17 cellular contexts compared by ENCODE assay signal in the genomic region with DNA sequence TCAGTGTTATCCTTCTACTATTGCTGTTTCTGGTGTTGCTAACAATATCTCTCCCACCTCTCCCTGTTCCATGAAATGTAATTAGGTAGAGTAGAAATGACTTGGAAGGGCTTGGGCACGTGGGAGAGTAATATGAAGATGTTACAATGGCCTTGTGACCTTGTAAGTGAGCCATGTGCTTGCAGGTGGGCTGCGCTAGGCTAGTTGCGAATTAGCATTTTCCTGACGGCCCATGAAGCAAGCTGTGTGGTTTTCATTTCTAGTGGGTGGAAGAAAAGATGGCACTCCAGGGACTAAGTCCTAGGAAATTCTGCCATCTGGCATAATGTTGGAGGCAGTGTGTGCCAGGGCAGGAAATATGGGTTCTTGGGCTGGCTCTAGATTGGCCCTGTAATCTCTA. TPM values are rescaled to one million over a fixed set of nuclear protein-coding genes. Genes with fewer than 3 reads are reported as not detected.
A peak's percentile ranks its signal among the peaks of the same experiment; 100 is the strongest.
DNase-seq lines count a peak whose midpoint lies in the region; ATAC-seq, FAIRE-seq and TF ChIP-seq lines count a peak whose summit lies in the region.
"Had no signal": no experiment of that assay in that cellular context is flagged by ENCODE, and none has a peak within 500 bp of the region (broad histone marks: within the 10 kb centered on the region; RNA-seq: fewer than 3 reads in every experiment).

No MANE protein-coding gene starts in this region.

- TF ChIP-seq CTCF in cardiac muscle cell (IDR thresholded peaks at IDR 0.05; ENCODE audit: low read depth, low read length) (no peak), glutamatergic neuron (IDR thresholded peaks at IDR 0.05; ENCODE audit: partially characterized antibody, unreplicated experiment) (no peak), HepG2 (CRISPR knock-in tag; IDR thresholded peaks at IDR 0.05) (no peak), MM.1S (IDR thresholded peaks at IDR 0.05; ENCODE audit: low read length) (no peak)

- peak overlapping the region; percentile 69 for H3K4me3 Mint-ChIP-seq in glutamatergic neuron (ENCODE audit: unreplicated experiment)
- H3K4me3 Mint-ChIP-seq: T-cell had no signal

- H3K27ac ChIP-seq in cardiac muscle cell: peak overlapping the region; percentile 100
- peak overlapping the region; percentile 7 for H3K27ac ChIP-seq in HUES48 (ENCODE audit: low read depth, low read length)
- peak overlapping the region; percentile 71 for H3K27ac ChIP-seq in stomach smooth muscle (ENCODE audit: low read length)
- no peak overlapping the region for H3K27ac ChIP-seq in HepG2 (ENCODE audit: extremely low read length, insufficient read depth, low read length)
- H3K27ac ChIP-seq in MM.1S (ENCODE audit: low read length): no peak overlapping the region
- H3K27ac ChIP-seq: A549, HL-60, PC-9, SJCRH30 had no signal

- no peaks in the 10 kb centered on the region for H3F3A ChIP-seq in MM.1S (ENCODE audit: insufficient read depth, low read length)

- no peak for TF ChIP-seq RAD21 in HepG2 (CRISPR knock-in tag; IDR thresholded peaks at IDR 0.05)

- H3K9me3 ChIP-seq in cardiac muscle cell (ENCODE audit: low read depth): no peaks in the 10 kb centered on the region
- H3K9me3 ChIP-seq in HUES48 (ENCODE audit: control insufficient read depth, insufficient read depth, low read length): no peaks in the 10 kb centered on the region
- H3K9me3 ChIP-seq in stomach smooth muscle (ENCODE audit: control insufficient read depth in 2 of 2, low read length in 2 of 2): no peaks in the 10 kb centered on the region
- no peaks in the 10 kb centered on the region for H3K9me3 ChIP-seq in HepG2 (ENCODE audit: low read length)
- no peaks in the 10 kb centered on the region for H3K9me3 ChIP-seq in MM.1S (replicated peaks; ENCODE audit: insufficient read depth, low read length)
- H3K9me3 ChIP-seq: A549, SJCRH30 had no signal

- no peak for DNase-seq in cardiac muscle cell (ENCODE audit: low read depth in 1 of 2, low spot score in 1 of 2)
- no peak for DNase-seq in cardiac septum (ENCODE audit: low spot score)
- DNase-seq in glutamatergic neuron: no peak
- no peak for DNase-seq in HepG2 (ENCODE audit: low spot score)
- no peak for DNase-seq in MM.1S
- DNase-seq: NCI-H1436 treated with DMSO at 0.1 percent for 48 hours, NCI-H187 treated with DMSO at 0.1 percent for 48 hours had no signal

- H3K27me3 ChIP-seq in cardiac muscle cell (no peaks in the 10 kb centered on the region), HUES48 (ENCODE audit: control insufficient read depth, insufficient read depth, low read length) (no peaks in the 10 kb centered on the region), stomach smooth muscle (ENCODE audit: control insufficient read depth in 1 of 2, insufficient read depth in 2 of 2, low read length in 2 of 2) (no peaks in the 10 kb centered on the region), HepG2 (ENCODE audit: control insufficient read depth in 1 of 2, insufficient read depth in 2 of 2, low read length in 2 of 2) (no peaks in the 10 kb centered on the region), MM.1S (replicated peaks; ENCODE audit: insufficient read depth, low read length) (no peaks in the 10 kb centered on the region)
- H3K27me3 ChIP-seq: SJCRH30 had no signal

- peaks cover 41% of the 10 kb centered on the region for H3K4me1 ChIP-seq in cardiac muscle cell (ENCODE audit: low read depth)
- H3K4me1 ChIP-seq in HUES48 (ENCODE audit: control insufficient read depth, insufficient read depth, low read length): peaks cover 19% of the 10 kb centered on the region
- H3K4me1 ChIP-seq in stomach smooth muscle (ENCODE audit: control insufficient read depth, insufficient read depth, low read length): peaks cover 63% of the 10 kb centered on the region
- H3K4me1 ChIP-seq in HepG2 (ENCODE audit: insufficient read depth, low read length): peaks cover 38% of the 10 kb centered on the region
- peaks cover 8% of the 10 kb centered on the region; the same call in 1 of the 2 replicates for H3K4me1 ChIP-seq in MM.1S (ENCODE audit: low read length)
- H3K4me1 ChIP-seq: A549, SJCRH30 had no signal

- H3K9ac ChIP-seq in HUES48 (ENCODE audit: low read depth, low read length): no peak overlapping the region
- H3K9ac ChIP-seq in stomach smooth muscle (ENCODE audit: low read length in 2 of 2): no peak overlapping the region
- no peak overlapping the region for H3K9ac ChIP-seq in HepG2 (ENCODE audit: insufficient read depth, low read depth, low read length)
- H3K9ac ChIP-seq in MM.1S (ENCODE audit: low read length): no peak overlapping the region

- H3K36me3 Mint-ChIP-seq in glutamatergic neuron (ENCODE audit: unreplicated experiment): peaks cover 4% of the 10 kb centered on the region
- H3K36me3 Mint-ChIP-seq: T-cell had no signal

- WGBS in HepG2 (ENCODE audit: low lambda C conversion rate): 44% methylated on average over 4 of the region's 4 CpGs

- in situ Hi-C loops in HepG2 (cut with HindIII; ENCODE audit: extremely low pct_ligation_motif_present, low pct_unique_long_range_greater_than_20kb): no loop called here

- no peak for FAIRE-seq in HepG2 (lab: Jason Lieb, UNC)
- FAIRE-seq: A549 had no signal

- intact Hi-C loops in cardiac septum (cut with DNase I) (no loop called here), HepG2 (cut with micrococcal nuclease; ENCODE audit: unreplicated experiment) (loop anchor here (1.0 kb wide), 3 partner anchors 21 to 267 kb away; no protein-coding TSS in a partner anchor)

- H3K27me3 Mint-ChIP-seq in glutamatergic neuron (ENCODE audit: unreplicated experiment): no peaks in the 10 kb centered on the region
- H3K27me3 Mint-ChIP-seq: T-cell had no signal

- TF ChIP-seq EP300 in HepG2 (IDR thresholded peaks at IDR 0.05; ENCODE audit: low read depth in 2 of 2, low read length in 2 of 2) (no peak), HepG2 (CRISPR knock-in tag; IDR thresholded peaks at IDR 0.05; ENCODE audit: borderline replicate concordance) (no peak)

- H2AFZ ChIP-seq in HepG2 (ENCODE audit: low read length): no peak overlapping the region
- H2AFZ ChIP-seq in MM.1S (ENCODE audit: low read length): no peak overlapping the region
- H2AFZ ChIP-seq: PC-9 had no signal

- ATAC-seq in HG03159 (IDR thresholded peaks at IDR 0.05; ENCODE audit: unreplicated experiment): no peak
- ATAC-seq in HepG2: no peak

- no peak overlapping the region for H3K4me3 ChIP-seq in cardiac muscle cell
- H3K4me3 ChIP-seq in HUES48 (ENCODE audit: low read depth, low read length): no peak overlapping the region
- no peak overlapping the region for H3K4me3 ChIP-seq in stomach smooth muscle (ENCODE audit: low read length in 2 of 2)
- H3K4me3 ChIP-seq in HepG2 (replicated peaks in 1 of 3; ENCODE audit: insufficient read depth in 1 of 3, low read depth in 2 of 3, low read length in 3 of 3): no peak overlapping the region
- no peak overlapping the region for H3K4me3 ChIP-seq in MM.1S (ENCODE audit: low read length)
- H3K4me3 ChIP-seq: A549, K562, PC-9, SJCRH30 had no signal

- H3K4me1 Mint-ChIP-seq in glutamatergic neuron (ENCODE audit: low read depth, unreplicated experiment): peaks cover 32% of the 10 kb centered on the region

- CTCF ChIA-PET in HepG2 (lab: Yijun Ruan, JAX; ENCODE audit: low intra/inter-chr PET ratio, low total read pairs): interaction anchor here (0.7 to 3.2 kb wide), 5 partner anchors 22 to 266 kb away, joined by 3 to 65 read pairs (median 7); no protein-coding TSS in a partner anchor

- H3K4me2 ChIP-seq in HepG2 (ENCODE audit: low read depth, low read length) (no peak overlapping the region), MM.1S (ENCODE audit: low read depth, low read length) (no peak overlapping the region)
- H3K4me2 ChIP-seq: A549, PC-9 had no signal

- H4K20me1 ChIP-seq in HepG2 (ENCODE audit: insufficient read depth, low read length): no peaks in the 10 kb centered on the region; the same call in 1 of the 2 replicates
- no peaks in the 10 kb centered on the region for H4K20me1 ChIP-seq in MM.1S (ENCODE audit: insufficient read depth, low read length)

- peaks cover 11% of the 10 kb centered on the region for H3K9me3 Mint-ChIP-seq in glutamatergic neuron (ENCODE audit: unreplicated experiment)
- H3K9me3 Mint-ChIP-seq: T-cell had no signal

- no TSS peak for BruUV-seq in HepG2 (replicated peaks; lab: Mats Ljungman, UMichigan)

- no peaks in the 10 kb centered on the region for H3K79me2 ChIP-seq in HepG2 (ENCODE audit: insufficient read depth, low read length)
- no peaks in the 10 kb centered on the region for H3K79me2 ChIP-seq in MM.1S (ENCODE audit: low read length)

- H3K36me3 ChIP-seq in cardiac muscle cell: peaks cover 2% of the 10 kb centered on the region
- no peaks in the 10 kb centered on the region for H3K36me3 ChIP-seq in HUES48 (ENCODE audit: control insufficient read depth, insufficient read depth, low read length)
- H3K36me3 ChIP-seq in stomach smooth muscle (ENCODE audit: control insufficient read depth in 2 of 2, insufficient read depth in 2 of 2, low read length in 2 of 2): no peaks in the 10 kb centered on the region
- no peaks in the 10 kb centered on the region for H3K36me3 ChIP-seq in HepG2 (replicated peaks in 1 of 2; ENCODE audit: control insufficient read depth in 1 of 2, insufficient read depth in 2 of 2, low read length in 2 of 2)
- H3K36me3 ChIP-seq in MM.1S (replicated peaks; ENCODE audit: insufficient read depth, low read length): no peaks in the 10 kb centered on the region
- H3K36me3 ChIP-seq: SJCRH30 had no signal

- no peak for TF ChIP-seq POLR2A in HepG2 (IDR thresholded peaks at IDR 0.05; ENCODE audit: insufficient read depth in 1 of 2, low read depth in 2 of 2, low read length in 2 of 2)

- peak overlapping the region; percentile 3 for H3K27ac Mint-ChIP-seq in glutamatergic neuron (ENCODE audit: unreplicated experiment)
- H3K27ac Mint-ChIP-seq: T-cell had no signal

- POLR2A ChIA-PET in HepG2 (lab: Yijun Ruan, JAX): interaction anchor here (1.0 to 1.3 kb wide), 3 partner anchors 10 to 34 kb away, joined by 3 to 6 read pairs (median 6); a partner anchor contains a TSS

- H3K9me2 ChIP-seq in MM.1S (replicated peaks; ENCODE audit: insufficient read depth, low read length): no peaks in the 10 kb centered on the region

RNA-seq across cellular contexts. Expression of a gene that starts 7.8 kb away (rescaled TPM):
- total RNA-seq in cardiac muscle cell (34.0 TPM in 2 replicates), cardiac septum (7.6 TPM), glutamatergic neuron (ENCODE audit: unreplicated experiment) (17.3 TPM), HepG2 (2016; rRNA removed; fragmentation: Illumina TruSeq; extraction: Trizol) (14.3 and 20.0 TPM in 2 replicates)
- polyA plus RNA-seq in cardiac muscle cell (11.5 and 14.9 TPM in 2 replicates), HepG2 (2011; rRNA removed) (3.2 and 4.0 TPM in 2 replicates)
- 1.8 and 2.2 TPM in 2 replicates for total RNA-seq in HepG2 (2016; cell fraction: cytosol; rRNA removed; fragmentation: Illumina TruSeq; extraction: Trizol; ENCODE audit: low read depth)
- 13.8 and 19.4 TPM in 2 replicates for total RNA-seq in HepG2 (2016; cell fraction: insoluble cytoplasmic fraction; rRNA removed; fragmentation: Illumina TruSeq; extraction: Trizol)
- total RNA-seq in HepG2 (2016; cell fraction: membrane; rRNA removed; fragmentation: Illumina TruSeq; extraction: Trizol): 5.0 and 6.5 TPM in 2 replicates
- total RNA-seq in HepG2 (2016; cell fraction: nucleus; rRNA removed; fragmentation: Illumina TruSeq; extraction: Trizol): 13.8 TPM in 2 replicates
- polyA plus RNA-seq in HepG2 (2011; cell fraction: cytosol; rRNA removed): 1.7 and 2.4 TPM in 2 replicates
- 4.0 and 5.2 TPM in 2 replicates for polyA plus RNA-seq in HepG2 (2011; cell fraction: nucleus; rRNA removed)
- polyA plus RNA-seq in HepG2 (2012): 4.6 and 6.6 TPM in 2 replicates
- polyA plus RNA-seq in HepG2 (2016; cell fraction: cytosol; fragmentation: Illumina TruSeq; extraction: Trizol; ENCODE audit: low read depth): 0.71 and 0.80 TPM in 2 replicates
- polyA plus RNA-seq in HepG2 (2016; cell fraction: insoluble cytoplasmic fraction; fragmentation: Illumina TruSeq; extraction: Trizol; ENCODE audit: low read depth): 13.4 and 14.2 TPM in 2 replicates
- polyA plus RNA-seq in HepG2 (2016; cell fraction: membrane; fragmentation: Illumina TruSeq; extraction: Trizol; ENCODE audit: low read depth): 1.7 and 2.0 TPM in 2 replicates
- 14.9 and 15.2 TPM in 2 replicates for polyA plus RNA-seq in HepG2 (2016; cell fraction: nucleus; fragmentation: Illumina TruSeq; extraction: Trizol; ENCODE audit: insufficient read depth, low read depth)
- polyA minus RNA-seq in HepG2 (2011; rRNA and poly(A)+ RNA removed; ENCODE audit: low replicate concordance): 5.0 and 17.2 TPM in 2 replicates
- polyA minus RNA-seq in HepG2 (2011; cell fraction: cytosol; rRNA and poly(A)+ RNA removed): 4.1 and 4.2 TPM in 2 replicates
- polyA minus RNA-seq in HepG2 (2011; cell fraction: nucleus; rRNA and poly(A)+ RNA removed): 15.5 and 16.4 TPM in 2 replicates

RNA-seq across cellular contexts. Expression of a gene that starts 8.8 kb away (rescaled TPM):
- total RNA-seq in cardiac muscle cell (7.5 and 11.1 TPM in 2 replicates), cardiac septum (13.7 TPM), glutamatergic neuron (ENCODE audit: unreplicated experiment) (112 TPM), HepG2 (2016; rRNA removed; fragmentation: Illumina TruSeq; extraction: Trizol) (4.6 and 6.1 TPM in 2 replicates)
- polyA plus RNA-seq in cardiac muscle cell (4.5 and 7.2 TPM in 2 replicates), HepG2 (2011; rRNA removed) (2.6 TPM in 2 replicates)
- 0.61 and 1.2 TPM in 2 replicates for total RNA-seq in HepG2 (2016; cell fraction: cytosol; rRNA removed; fragmentation: Illumina TruSeq; extraction: Trizol; ENCODE audit: low read depth)
- total RNA-seq in HepG2 (2016; cell fraction: insoluble cytoplasmic fraction; rRNA removed; fragmentation: Illumina TruSeq; extraction: Trizol): 4.0 and 4.3 TPM in 2 replicates
- total RNA-seq in HepG2 (2016; cell fraction: membrane; rRNA removed; fragmentation: Illumina TruSeq; extraction: Trizol): 2.5 and 2.9 TPM in 2 replicates
- total RNA-seq in HepG2 (2016; cell fraction: nucleus; rRNA removed; fragmentation: Illumina TruSeq; extraction: Trizol): 4.0 and 4.7 TPM in 2 replicates
- polyA plus RNA-seq in HepG2 (2011; cell fraction: cytosol; rRNA removed): 1.3 TPM in 2 replicates
- polyA plus RNA-seq in HepG2 (2011; cell fraction: nucleus; rRNA removed): 2.5 and 3.6 TPM in 2 replicates
- polyA plus RNA-seq in HepG2 (2012): 1.7 and 2.4 TPM in 2 replicates
- polyA plus RNA-seq in HepG2 (2016; cell fraction: cytosol; fragmentation: Illumina TruSeq; extraction: Trizol; ENCODE audit: low read depth): 0.77 and 1.1 TPM in 2 replicates
- polyA plus RNA-seq in HepG2 (2016; cell fraction: insoluble cytoplasmic fraction; fragmentation: Illumina TruSeq; extraction: Trizol; ENCODE audit: low read depth): 2.2 and 3.8 TPM in 2 replicates
- polyA plus RNA-seq in HepG2 (2016; cell fraction: membrane; fragmentation: Illumina TruSeq; extraction: Trizol; ENCODE audit: low read depth): 1.9 and 2.0 TPM in 2 replicates
- polyA plus RNA-seq in HepG2 (2016; cell fraction: nucleus; fragmentation: Illumina TruSeq; extraction: Trizol; ENCODE audit: insufficient read depth, low read depth): 6.2 and 10.3 TPM in 2 replicates
- polyA minus RNA-seq in HepG2 (2011; rRNA and poly(A)+ RNA removed; ENCODE audit: low replicate concordance): 4.9 and 8.9 TPM in 2 replicates
- 1.6 TPM in 1 of 2 replicates, not detected in the other for polyA minus RNA-seq in HepG2 (2011; cell fraction: cytosol; rRNA and poly(A)+ RNA removed)
- 6.2 and 9.3 TPM in 2 replicates for polyA minus RNA-seq in HepG2 (2011; cell fraction: nucleus; rRNA and poly(A)+ RNA removed)
- total RNA-seq: Calu3 had no signal

Comparison
In these comparisons a context has a peak if more than half of its experiments do, and no peak if none do; other contexts are left out.
1. H3K27ac ChIP-seq: peak in cardiac muscle cell (single experiment), HUES48 (single experiment) and stomach smooth muscle (single experiment); none in HepG2 (single experiment) and MM.1S (single experiment).